Comparison of ENCODE assay signal across 13 cellular contexts in the genomic region with DNA sequence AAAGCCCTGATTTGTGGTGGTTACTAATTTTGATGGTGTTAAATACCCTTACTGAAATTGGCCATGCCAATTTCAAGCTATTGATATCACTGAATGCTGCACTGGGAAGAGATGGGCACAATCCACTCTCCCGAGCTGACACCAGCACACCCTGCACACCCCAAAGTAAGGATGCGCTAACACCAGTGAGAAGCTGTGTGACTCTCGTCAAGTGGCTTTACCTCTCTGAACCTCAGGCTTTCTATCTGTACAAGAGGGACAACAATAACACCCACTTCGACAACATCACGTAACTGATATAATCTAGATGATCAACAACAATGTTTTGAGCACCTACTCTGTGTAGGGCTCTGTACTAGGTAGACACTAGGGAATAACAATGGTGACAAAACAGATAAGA. TPM values are rescaled to one million over a fixed set of nuclear protein-coding genes. Genes with fewer than 3 reads are reported as not detected.
DNase-seq lines count a peak whose midpoint lies in the region; ATAC-seq and TF ChIP-seq lines count a peak whose summit lies in the region.
"Had no signal": no experiment of that assay in that cellular context is flagged by ENCODE, and none has a peak within 500 bp of the region (broad histone marks: within the 10 kb centered on the region; RNA-seq: fewer than 3 reads in every experiment).

No MANE protein-coding gene starts in this region.

- H3K4me1 ChIP-seq in BLaER1 treated with 17β-estradiol and CSF1 and Interleukin-3, amounts not matched to agents 10 nM and 100 nM = peaks cover 56 to 79% (median 75%) of the 10 kb centered on the region in 10 experiments
- peaks cover 18 to 38% of the 10 kb centered on the region in 2 donors for H3K4me1 ChIP-seq in ascending aorta

- no peak overlapping the region for H3K4me3 ChIP-seq in BLaER1 treated with 17β-estradiol and CSF1 and Interleukin-3, amounts not matched to agents 10 nM and 100 nM
- no peak overlapping the region for H3K4me3 ChIP-seq in ascending aorta
- H3K4me3 ChIP-seq: cardiac muscle cell had no signal

- no peak for DNase-seq in ascending aorta (ENCODE audit: low spot score in 2 of 2)
- no peak for DNase-seq in naive thymus-derived CD8-positive, alpha-beta T cell
- no peak for DNase-seq in anterior cingulate cortex (lab: John Stamatoyannopoulos, UW)
- no peak for DNase-seq in dermis blood vessel endothelial cell
- no peak for DNase-seq in NCI-H1048 (lab: John Stamatoyannopoulos, UW)
- DNase-seq: HFFc6; midbrain; NCI-H1417 treated with DMSO at 0.1 percent for 48 hours; stimulated activated CD4-positive, alpha-beta T cell treated with anti-CD3 and anti-CD28 coated beads, Interleukin-2, amount 100 ng/mL, for 24 hours had no signal

- peaks cover 0 to 23% (median 8%) of the 10 kb centered on the region in 11 experiments; a peak in 10 of 22 replicates for H4K20me1 ChIP-seq in BLaER1 treated with 17β-estradiol and CSF1 and Interleukin-3, amounts not matched to agents 10 nM and 100 nM

- peak overlapping the region; percentile 53 to 94 (median 67) for H3K27ac Mint-ChIP-seq in IgD-negative memory B cell
- H3K27ac Mint-ChIP-seq in naive thymus-derived CD8-positive, alpha-beta T cell = peak overlapping the region; percentile 96 to 100 (median 99)
- H3K27ac Mint-ChIP-seq: HFFc6 had no signal

- H3K27me3 ChIP-seq in BLaER1 treated with 17β-estradiol and CSF1 and Interleukin-3, amounts not matched to agents 10 nM and 100 nM = no peaks in the 10 kb centered on the region
- no peaks in the 10 kb centered on the region for H3K27me3 ChIP-seq in ascending aorta
- H3K27me3 ChIP-seq: cardiac muscle cell had no signal

- no peak for TF ChIP-seq CTCF in ascending aorta (IDR thresholded peaks at IDR 0.05)

- H3K9me3 ChIP-seq in BLaER1 treated with 17β-estradiol and CSF1 and Interleukin-3, amounts not matched to agents 10 nM and 100 nM (replicated peaks in 1 of 11) = no peaks in the 10 kb centered on the region
- no peaks in the 10 kb centered on the region for H3K9me3 ChIP-seq in ascending aorta

- peaks cover 2% of the 10 kb centered on the region for H3K27me3 Mint-ChIP-seq in IgD-negative memory B cell
- no peaks in the 10 kb centered on the region for H3K27me3 Mint-ChIP-seq in naive thymus-derived CD8-positive, alpha-beta T cell

- H3K9me3 Mint-ChIP-seq in IgD-negative memory B cell = no peaks in the 10 kb centered on the region
- H3K9me3 Mint-ChIP-seq in naive thymus-derived CD8-positive, alpha-beta T cell = no peaks in the 10 kb centered on the region
- H3K9me3 Mint-ChIP-seq: HFFc6 had no signal

- TF ChIP-seq POLR2A in GM18505 (IDR thresholded peaks at IDR 0.05; ENCODE audit: borderline replicate concordance, extremely low read depth, insufficient read depth, insufficient read length) = no peak

- peak overlapping the region; percentile 71 to 97 (median 94) for H3K4me3 Mint-ChIP-seq in IgD-negative memory B cell
- H3K4me3 Mint-ChIP-seq in naive thymus-derived CD8-positive, alpha-beta T cell = peak overlapping the region; percentile 78 to 98 (median 88)
- H3K4me3 Mint-ChIP-seq: HFFc6 had no signal

- H3K9ac ChIP-seq in BLaER1 treated with 17β-estradiol and CSF1 and Interleukin-3, amounts not matched to agents 10 nM and 100 nM = peak overlapping the region in 9 of 11 experiments; percentile 46 to 87 (median 49); a peak in 16 of 22 replicates

- POLR2A ChIA-PET in naive thymus-derived CD8-positive, alpha-beta T cell (lab: Charles Lee) = interaction anchor here (0.8 to 34.1 kb wide), 8 partner anchors 10 to 196 kb away, joined by 4 to 1589 read pairs (median 9); a partner anchor contains a TSS

- intact Hi-C loops in ascending aorta (cut with DNase I) = loop anchor here (5.0 to 10.0 kb wide), 4 partner anchors 192 to 1759 kb away; a partner anchor contains a TSS

- H3K36me3 ChIP-seq in BLaER1 treated with 17β-estradiol and CSF1 and Interleukin-3, amounts not matched to agents 10 nM and 100 nM = peaks cover 0 to 45% (median 7%) of the 10 kb centered on the region in 11 experiments; a peak in 8 of 22 replicates
- no peaks in the 10 kb centered on the region for H3K36me3 ChIP-seq in ascending aorta
- H3K36me3 ChIP-seq: cardiac muscle cell had no signal

- H3K4me2 ChIP-seq in BLaER1 treated with 17β-estradiol and CSF1 and Interleukin-3, amounts not matched to agents 10 nM and 100 nM = peak overlapping the region; percentile 51 to 95 (median 86)

- peaks cover 9% of the 10 kb centered on the region for H3K36me3 Mint-ChIP-seq in IgD-negative memory B cell
- H3K36me3 Mint-ChIP-seq in naive thymus-derived CD8-positive, alpha-beta T cell = peaks cover 0 to 10% (median 0%) of the 10 kb centered on the region in 3 donors

- ATAC-seq in naive thymus-derived CD8-positive, alpha-beta T cell = no peak
- ATAC-seq in GM18505 (IDR thresholded peaks at IDR 0.05; ENCODE audit: unreplicated experiment) = no peak

- H3K4me1 Mint-ChIP-seq in IgD-negative memory B cell = peaks cover 36 to 52% (median 52%) of the 10 kb centered on the region in 3 donors
- peaks cover 34 to 74% (median 69%) of the 10 kb centered on the region in 4 donors for H3K4me1 Mint-ChIP-seq in naive thymus-derived CD8-positive, alpha-beta T cell

- peak overlapping the region in 7 of 11 experiments; percentile 4 to 90 (median 44); a peak in 5 of 22 replicates for H3K27ac ChIP-seq in BLaER1 treated with 17β-estradiol and CSF1 and Interleukin-3, amounts not matched to agents 10 nM and 100 nM
- H3K27ac ChIP-seq in ascending aorta = peak overlapping the region; percentile 78 to 86

RNA-seq across cellular contexts. Expression of a gene that starts 8.0 kb away (rescaled TPM):
- 25.4 TPM for polyA plus RNA-seq in IgD-negative memory B cell
- total RNA-seq in ascending aorta (87.9 TPM), dermis blood vessel endothelial cell (2.0 and 3.6 TPM in 2 replicates)
- total RNA-seq in naive thymus-derived CD8-positive, alpha-beta T cell = 100 to 1,000 TPM; 425 to 430 TPM
- polyA plus RNA-seq in naive thymus-derived CD8-positive, alpha-beta T cell = 10 to 100 TPM; 12.7 to 31.6 (median 21.3) TPM

Comparison
In these comparisons a context has a peak if more than half of its experiments do, and no peak if none do; other contexts are left out.
1. RNA of a gene that starts 8.0 kb away (total RNA-seq): 425 to 430 TPM in naive thymus-derived CD8-positive, alpha-beta T cell and 87.9 TPM in ascending aorta (single experiment); 2.0 to 3.6 TPM in dermis blood vessel endothelial cell; every median in the first group is over 10 times any median in the second.